Comparison of ENCODE assay signal across 8 cellular contexts in the genomic region with DNA sequence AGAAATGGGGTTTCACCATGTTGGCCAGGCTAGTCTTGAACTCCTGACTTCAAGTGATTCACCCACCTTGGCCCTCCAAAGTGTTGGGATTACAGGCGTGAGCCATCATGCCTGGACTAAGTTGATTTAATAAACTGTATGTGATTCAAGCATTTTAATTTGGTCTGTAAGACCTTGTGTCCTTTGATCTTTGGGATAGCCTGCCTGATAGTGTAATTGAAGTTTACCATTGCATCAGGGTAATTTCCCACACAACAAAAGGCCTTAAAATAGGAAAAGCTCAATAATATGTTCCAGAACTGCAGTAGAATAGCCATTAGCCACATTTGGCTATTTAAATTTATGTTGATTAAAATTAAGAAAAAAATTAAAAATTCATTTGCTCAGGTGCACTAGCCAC.
"Had no signal": no experiment of that assay in that cellular context is flagged by ENCODE, and none has a peak within 500 bp of the region (broad histone marks: within the 10 kb centered on the region; RNA-seq: fewer than 3 reads in every experiment).

No MANE protein-coding gene starts in this region.

- ATAC-seq: GM12878 had no signal

- FAIRE-seq: G401.6, GM12878, GM12891, GM12892, GM18507, GM19239 had no signal

- H3K4me3 ChIP-seq: GM12878 had no signal

- DNase-seq: GDM1, GF-D8 had no signal
